ENCODE assay signal across 10 cellular contexts in genomic region chr19:751501-752341, GRCh38. TPM values are rescaled to one million over a fixed set of nuclear protein-coding genes. Genes with fewer than 3 reads are reported as not detected.
DNase-seq lines count a peak whose midpoint lies in the region; ATAC-seq and TF ChIP-seq lines count a peak whose summit lies in the region.
"Had no signal": no experiment of that assay in that cellular context is flagged by ENCODE, and none has a peak within 500 bp of the region (broad histone marks: within the 10 kb centered on the region; RNA-seq: fewer than 3 reads in every experiment).

No MANE protein-coding gene starts in this region.

- H3K4me3 ChIP-seq in Peyer's patch (peak overlapping the region in 3 of 4 donors; percentile 41 to 63 (median 58)), trophoblast cell (ENCODE audit: low read depth, low read length) (no peak overlapping the region)
- H3K4me3 ChIP-seq: thyroid gland had no signal

- no peak overlapping the region for H3K18ac ChIP-seq in trophoblast cell (ENCODE audit: low read length)

- no peak overlapping the region for H2AFZ ChIP-seq in trophoblast cell (ENCODE audit: insufficient read depth, low read length, poor library complexity)

- H3K4me1 ChIP-seq in Peyer's patch (peaks cover 0 to 23% (median 0%) of the 10 kb centered on the region in 4 donors), trophoblast cell (ENCODE audit: control insufficient read depth in 1 of 2, insufficient read depth in 2 of 2, low read length in 2 of 2) (peaks cover 11 to 12% of the 10 kb centered on the region in 2 experiments)

- no peak overlapping the region for H2BK5ac ChIP-seq in trophoblast cell (ENCODE audit: low read depth, low read length, poor library complexity)

- no peaks in the 10 kb centered on the region for H3K79me1 ChIP-seq in trophoblast cell (ENCODE audit: low read length)

- H3K14ac ChIP-seq in trophoblast cell (ENCODE audit: low read length): no peak overlapping the region

- H3K9me3 ChIP-seq in Peyer's patch: peaks cover 0 to 11% (median 0%) of the 10 kb centered on the region in 4 donors
- peaks cover 11% of the 10 kb centered on the region for H3K9me3 ChIP-seq in trophoblast cell (ENCODE audit: insufficient read depth, low read depth, low read length)
- H3K9me3 ChIP-seq: thyroid gland had no signal

- no peak for TF ChIP-seq CTCF in Peyer's patch (IDR thresholded peaks at IDR 0.05)

- peak overlapping the region; percentile 8 for H2BK120ac ChIP-seq in trophoblast cell (ENCODE audit: insufficient read depth, low read length, poor library complexity)

- no peak overlapping the region for H4K8ac ChIP-seq in trophoblast cell (ENCODE audit: low read depth, low read length)

- H3K4ac ChIP-seq in trophoblast cell (ENCODE audit: low read depth, low read length): no peak overlapping the region

- H2AK5ac ChIP-seq in trophoblast cell (ENCODE audit: low read length): no peak overlapping the region

- ATAC-seq in HG02938 (IDR thresholded peaks at IDR 0.05; ENCODE audit: unreplicated experiment): no peak
- no peak for ATAC-seq in HG03354 (IDR thresholded peaks at IDR 0.05; ENCODE audit: poor library complexity, severe bottlenecking, unreplicated experiment)

- WGBS in trophoblast cell (ENCODE audit: extremely low coverage, insufficient coverage, insufficient read length): no CpG with 5 or more reads among the region's 30 CpGs

- H3K79me2 ChIP-seq in trophoblast cell (ENCODE audit: control insufficient read depth, insufficient read depth, low read length, poor library complexity): no peaks in the 10 kb centered on the region

- H4K12ac ChIP-seq in trophoblast cell (ENCODE audit: low read depth, low read length): no peak overlapping the region

- DNase-seq in GM04504 (ENCODE audit: low read depth): peak; percentile 73
- DNase-seq in Peyer's patch: peak in 2 of 3 donors; percentile 90 to 92
- DNase-seq in fibroblast of gingiva (ENCODE audit: low read depth): peak; percentile 69
- DNase-seq in trophoblast cell: peak; percentile 67 to 74
- DNase-seq in stimulated activated CD4-positive, alpha-beta T cell treated with anti-CD3 and anti-CD28 coated beads, Interleukin-2, amount 100 ng/mL, for 24 hours: no peak
- DNase-seq in NCI-H1436 (lab: John Stamatoyannopoulos, UW): no peak

- peak; percentile 86 to 88 for TF ChIP-seq POLR2A in Peyer's patch (IDR thresholded peaks at IDR 0.05)

- H3K27me3 ChIP-seq in Peyer's patch (no peaks in the 10 kb centered on the region), trophoblast cell (ENCODE audit: insufficient read depth, low read length) (no peaks in the 10 kb centered on the region)
- H3K27me3 ChIP-seq: thyroid gland had no signal

- no peak overlapping the region for H3K4me2 ChIP-seq in trophoblast cell (ENCODE audit: low read length)

- peak overlapping the region; percentile 61 for H4K91ac ChIP-seq in trophoblast cell (ENCODE audit: low read depth, low read length)

- H3K27ac ChIP-seq in Peyer's patch (peak overlapping the region in 3 of 4 donors; percentile 98 to 99 (median 98)), trophoblast cell (ENCODE audit: low read depth, low read length) (no peak overlapping the region)
- H3K27ac ChIP-seq: thyroid gland had no signal

- H3K23ac ChIP-seq in trophoblast cell (ENCODE audit: low read length): no peak overlapping the region

- no peak overlapping the region for H3K9ac ChIP-seq in trophoblast cell (ENCODE audit: low read length)

- H2BK12ac ChIP-seq in trophoblast cell (ENCODE audit: low read length): peak overlapping the region; percentile 63

- peaks cover 0 to 7% (median 0%) of the 10 kb centered on the region in 3 donors for H3K36me3 ChIP-seq in Peyer's patch
- H3K36me3 ChIP-seq in trophoblast cell (ENCODE audit: control insufficient read depth in 1 of 2, insufficient read depth in 2 of 2, low read length in 2 of 2): no peaks in the 10 kb centered on the region
- H3K36me3 ChIP-seq: thyroid gland had no signal

RNA-seq across cellular contexts. Expression of gene MISP, which starts 0.8 kb away (rescaled TPM):
- total RNA-seq in Peyer's patch: 100 to 1,000 TPM; 116 to 828 (median 637) TPM
- polyA plus RNA-seq in trophoblast cell (2013): 0.15 and 0.19 TPM in 2 replicates
- total RNA-seq: activated CD8-positive, alpha-beta memory T cell treated with anti-CD3 and anti-CD28 coated beads for 36 hours had no signal

RNA-seq across cellular contexts. Expression of gene PALM, which starts 43.0 kb away (rescaled TPM):
- 10 to 100 TPM in 3 of 4 donors, 1 to 10 TPM in 1; 7.5 to 33.8 (median 21.6) TPM for total RNA-seq in Peyer's patch
- 11.3 and 12.7 TPM in 2 replicates for polyA plus RNA-seq in trophoblast cell (2013)

RNA-seq across cellular contexts. Expression of gene PTBP1, which starts 45.5 kb away (rescaled TPM):
- 100 to 1,000 TPM; 173 to 436 (median 229) TPM for total RNA-seq in Peyer's patch
- 654 and 679 TPM in 2 replicates for polyA plus RNA-seq in trophoblast cell (2013)

RNA-seq across cellular contexts. Expression of gene PRSS57, which starts 56.5 kb away (rescaled TPM):
- total RNA-seq in Peyer's patch: not detected
- polyA plus RNA-seq in trophoblast cell (2013): 0.04 TPM in 1 of 2 replicates, not detected in the other
- total RNA-seq: activated CD8-positive, alpha-beta memory T cell treated with anti-CD3 and anti-CD28 coated beads for 36 hours; thyroid gland had no signal

Comparison
In these comparisons a context has a peak if more than half of its experiments do, and no peak if none do; other contexts are left out.
1. DNase-seq: peak in GM04504 (single experiment), Peyer's patch (2 of 3), fibroblast of gingiva (single experiment) and trophoblast cell (2 of 2); none in stimulated activated CD4-positive, alpha-beta T cell treated with anti-CD3 and anti-CD28 coated beads, Interleukin-2, amount 100 ng/mL, for 24 hours (0 of 2) and NCI-H1436 (single experiment).